In the genomic region with DNA sequence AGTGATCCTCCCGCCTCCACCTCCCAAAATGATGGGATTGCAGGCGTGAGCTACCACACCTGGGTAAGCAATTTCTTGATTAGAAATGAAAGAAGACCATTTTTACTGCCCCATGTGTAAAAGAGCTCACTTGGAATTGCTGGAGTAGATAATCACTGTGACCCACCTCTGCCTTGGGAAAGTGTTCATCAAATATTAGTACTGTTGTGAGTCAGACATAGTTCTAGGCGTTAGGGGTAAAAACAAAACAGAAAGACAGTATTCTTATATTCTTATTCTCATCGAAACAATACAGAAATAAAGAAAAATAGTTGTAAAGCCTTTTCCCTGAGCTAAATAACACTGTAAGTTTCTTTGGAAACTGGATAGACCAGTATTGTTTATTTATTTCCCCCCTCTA, we compare ENCODE assay signal across 17 cellular contexts. TPM values are rescaled to one million over a fixed set of nuclear protein-coding genes. Genes with fewer than 3 reads are reported as not detected.
DNase-seq lines count a peak whose midpoint lies in the region; ATAC-seq, FAIRE-seq and TF ChIP-seq lines count a peak whose summit lies in the region.
"Had no signal": no experiment of that assay in that cellular context is flagged by ENCODE, and none has a peak within 500 bp of the region (broad histone marks: within the 10 kb centered on the region; RNA-seq: fewer than 3 reads in every experiment).

No MANE protein-coding gene starts in this region.

- H3K4me3 Mint-ChIP-seq in HFFc6 = peak overlapping the region; percentile 77
- H3K4me3 Mint-ChIP-seq: naive thymus-derived CD4-positive, alpha-beta T cell had no signal

- peaks cover 29% of the 10 kb centered on the region for H3K4me1 ChIP-seq in foreskin keratinocyte
- H3K4me1 ChIP-seq in thoracic aorta (ENCODE audit: control insufficient read depth in 1 of 2, low read depth in 2 of 2) = peaks cover 5 to 19% of the 10 kb centered on the region in 2 donors
- H3K4me1 ChIP-seq: thyroid gland had no signal

- ATAC-seq in foreskin keratinocyte (peak; percentile 48), thoracic aorta (ENCODE audit: insufficient number of reproducible peaks, low FRiP score, low read depth) (no peak)
- ATAC-seq: naive thymus-derived CD4-positive, alpha-beta T cell had no signal

- peaks cover 34% of the 10 kb centered on the region for H3K4me1 Mint-ChIP-seq in HFFc6 (ENCODE audit: low read depth)

- H3K9me3 Mint-ChIP-seq in HFFc6 = no peaks in the 10 kb centered on the region
- H3K9me3 Mint-ChIP-seq: naive thymus-derived CD4-positive, alpha-beta T cell had no signal

- H3K9me3 ChIP-seq in thoracic aorta = no peaks in the 10 kb centered on the region
- H3K9me3 ChIP-seq: thyroid gland had no signal

- H3K36me3 ChIP-seq in thoracic aorta = peaks cover 5% of the 10 kb centered on the region
- H3K36me3 ChIP-seq: thyroid gland had no signal

- no peak for TF ChIP-seq CTCF in HFFc6 (IDR thresholded peaks at IDR 0.05)
- no peak for TF ChIP-seq CTCF in foreskin keratinocyte (conservative IDR thresholded peaks at IDR 0.05)
- TF ChIP-seq CTCF in thoracic aorta (IDR thresholded peaks at IDR 0.05) = no peak
- no peak for TF ChIP-seq CTCF in D721Med (IDR thresholded peaks at IDR 0.05; ENCODE audit: insufficient read depth, missing control alignments)

- H3K27me3 Mint-ChIP-seq in HFFc6 (ENCODE audit: insufficient read depth) = no peaks in the 10 kb centered on the region
- H3K27me3 Mint-ChIP-seq: naive thymus-derived CD4-positive, alpha-beta T cell had no signal

- peak; percentile 26 for DNase-seq in HFFc6
- DNase-seq in amniotic epithelial cell (ENCODE audit: low read depth) = peak; percentile 41
- peak; percentile 22 to 44 for DNase-seq in foreskin keratinocyte
- no peak for DNase-seq in thoracic aorta (ENCODE audit: low spot score)
- no peak for DNase-seq in D721Med (ENCODE audit: insufficient read length, low spot score)
- DNase-seq in hippocampal formation (lab: John Stamatoyannopoulos, UW) = no peak
- DNase-seq in germinal center (ENCODE audit: low spot score) = no peak
- DNase-seq: activated CD8-positive, alpha-beta memory T cell treated with anti-CD3 and anti-CD28 coated beads for 24 hours; kidney; naive thymus-derived CD4-positive, alpha-beta T cell; NCI-H1092 treated with DMSO at 0.1 percent for 48 hours; NCI-H524 treated with DMSO at 0.1 percent for 48 hours; Right ventricle myocardium superior; thyroid gland had no signal

- H3K27me3 ChIP-seq in foreskin keratinocyte (no peaks in the 10 kb centered on the region), thoracic aorta (replicated peaks; ENCODE audit: insufficient read depth) (no peaks in the 10 kb centered on the region)
- H3K27me3 ChIP-seq: thyroid gland had no signal

- no peak for FAIRE-seq in D721Med (lab: Jason Lieb, UNC)
- FAIRE-seq: colon, HTR-8/SVneo, kidney had no signal

- H3K27ac ChIP-seq in foreskin keratinocyte (peak overlapping the region; percentile 55), thoracic aorta (peak overlapping the region; percentile 68 to 74)
- H3K27ac ChIP-seq: thyroid gland had no signal

- peak overlapping the region; percentile 90 for H3K27ac Mint-ChIP-seq in HFFc6
- H3K27ac Mint-ChIP-seq: naive thymus-derived CD4-positive, alpha-beta T cell had no signal

- 0 out of 2 replicates have a peak, but pooled peaks cover 8% of the 10 kb centered on the region for H3K36me3 Mint-ChIP-seq in HFFc6 (ENCODE audit: low read depth)

- peak overlapping the region; percentile 17 for H3K4me3 ChIP-seq in thoracic aorta
- H3K4me3 ChIP-seq: thyroid gland had no signal

RNA-seq across cellular contexts. Expression of gene CELF3, which starts 36.2 kb away (rescaled TPM):
- not detected for total RNA-seq in HFFc6 (2021; fragmentation: NEBNext Ultra II Directional; extraction: Animal tissue kit (Norgen Biotek cat#: 25700))
- total RNA-seq in foreskin keratinocyte (not detected in 2 replicates), thoracic aorta (not detected)
- polyA plus RNA-seq in foreskin keratinocyte = not detected in 2 replicates
- total RNA-seq: kidney; naive thymus-derived CD4-positive, alpha-beta T cell; Right ventricle myocardium superior had no signal
- polyA plus RNA-seq: naive thymus-derived CD4-positive, alpha-beta T cell had no signal

RNA-seq across cellular contexts. Expression of gene RIIAD1, which starts 40.9 kb away (rescaled TPM):
- not detected for total RNA-seq in HFFc6 (2021; fragmentation: NEBNext Ultra II Directional; extraction: Animal tissue kit (Norgen Biotek cat#: 25700))
- not detected in 2 replicates for total RNA-seq in foreskin keratinocyte
- not detected in 2 replicates for polyA plus RNA-seq in foreskin keratinocyte
- not detected for total RNA-seq in thoracic aorta
- total RNA-seq: kidney; naive thymus-derived CD4-positive, alpha-beta T cell; skeletal muscle tissue; thyroid gland had no signal
- polyA plus RNA-seq: naive thymus-derived CD4-positive, alpha-beta T cell had no signal

Comparison
In these comparisons a context has a peak if more than half of its experiments do, and no peak if none do; other contexts are left out.
1. DNase-seq: peak in HFFc6 (single experiment), amniotic epithelial cell (single experiment) and foreskin keratinocyte (2 of 2); none in thoracic aorta (single experiment), D721Med (single experiment), hippocampal formation (0 of 2) and germinal center (single experiment).